Comparison of ENCODE assay signal across 7 cellular contexts in the genomic region with DNA sequence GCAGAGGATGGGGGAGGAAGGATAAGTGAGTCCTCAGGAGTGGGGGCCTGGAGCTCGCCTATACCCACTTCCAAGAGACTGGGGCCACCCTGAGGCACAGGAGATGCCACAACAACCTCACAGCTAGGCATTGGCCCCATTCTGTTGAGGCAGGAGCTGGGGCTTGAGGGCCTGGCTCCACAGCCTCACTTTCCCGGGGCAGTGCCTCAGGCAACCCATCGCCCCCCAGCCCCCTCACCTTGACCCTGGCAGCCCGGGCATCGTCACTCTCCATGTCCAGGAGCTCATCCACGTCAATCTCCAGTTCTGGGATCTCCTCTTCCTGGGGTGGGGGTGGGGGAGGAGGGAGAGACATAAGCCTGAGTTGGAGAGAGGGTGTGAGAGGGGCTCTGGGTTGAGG. TPM values are rescaled to one million over a fixed set of nuclear protein-coding genes. Genes with fewer than 3 reads are reported as not detected.
DNase-seq lines count a peak whose midpoint lies in the region; ATAC-seq and TF ChIP-seq lines count a peak whose summit lies in the region.

No MANE protein-coding gene starts in this region.

- no peak for DNase-seq in HFFc6
- DNase-seq in activated CD8-positive, alpha-beta T cell treated with anti-CD3 and anti-CD28 coated beads, Interleukin-2, amount 10 ng/mL, durations not matched to agents 7 days and 5 days, result no peak
- DNase-seq in stimulated activated naive B cell treated with anti-CD40 and anti-IgM and Interleukin-4, amounts not matched to agents 10 μg/mL and 1 μg/mL and 100 μg/mL, for 72 hours, result no peak
- DNase-seq in ecto neural progenitor cell (ENCODE audit: low spot score), result no peak
- no peak for DNase-seq in SW480 (ENCODE audit: low spot score)

- TF ChIP-seq CTCF in HFFc6 (IDR thresholded peaks at IDR 0.05), result no peak

- peak overlapping the region; percentile 47 for H3K9ac ChIP-seq in iPS-15b (ENCODE audit: low read depth, low read length)

- H3K4me3 Mint-ChIP-seq in HFFc6, result peak overlapping the region; percentile 95
- peak overlapping the region; percentile 88 for H3K4me3 Mint-ChIP-seq in activated CD8-positive, alpha-beta T cell treated with anti-CD3 and anti-CD28 coated beads, Interleukin-2, amount 10 ng/mL, durations not matched to agents 7 days and 5 days
- H3K4me3 Mint-ChIP-seq in stimulated activated naive B cell treated with anti-CD40 and anti-IgM and Interleukin-4, amounts not matched to agents 10 μg/mL and 1 μg/mL and 100 μg/mL, for 72 hours, result peak overlapping the region; percentile 94 to 95

- H3K4me1 Mint-ChIP-seq in HFFc6 (ENCODE audit: low read depth), result peaks cover 36% of the 10 kb centered on the region
- H3K4me1 Mint-ChIP-seq in activated CD8-positive, alpha-beta T cell treated with anti-CD3 and anti-CD28 coated beads, Interleukin-2, amount 10 ng/mL, durations not matched to agents 7 days and 5 days (ENCODE audit: low read depth), result peaks cover 46% of the 10 kb centered on the region
- peaks cover 22 to 66% of the 10 kb centered on the region in 2 donors for H3K4me1 Mint-ChIP-seq in stimulated activated naive B cell treated with anti-CD40 and anti-IgM and Interleukin-4, amounts not matched to agents 10 μg/mL and 1 μg/mL and 100 μg/mL, for 72 hours

- CTCF ChIA-PET in activated CD8-positive, alpha-beta T cell treated with anti-CD3 and anti-CD28 coated beads, Interleukin-2, amount 10 ng/mL, durations not matched to agents 7 days and 5 days (lab: Charles Lee), result interaction anchor here (1.0 to 6.8 kb wide), 10 partner anchors 9 to 111 kb away, joined by 3 to 57 read pairs (median 4); a partner anchor contains a TSS

- POLR2A ChIA-PET in activated CD8-positive, alpha-beta T cell treated with anti-CD3 and anti-CD28 coated beads, Interleukin-2, amount 10 ng/mL, durations not matched to agents 7 days and 5 days (lab: Charles Lee), result interaction anchor here (0.6 to 6.3 kb wide), 13 partner anchors 14 to 1634 kb away, joined by 3 to 58 read pairs (median 5); a partner anchor contains a TSS

- H3K27me3 ChIP-seq in iPS-15b (ENCODE audit: control insufficient read depth, insufficient read depth, low read length), result no peaks in the 10 kb centered on the region

- peak overlapping the region; percentile 95 for H3K27ac Mint-ChIP-seq in HFFc6
- H3K27ac Mint-ChIP-seq in activated CD8-positive, alpha-beta T cell treated with anti-CD3 and anti-CD28 coated beads, Interleukin-2, amount 10 ng/mL, durations not matched to agents 7 days and 5 days, result peak overlapping the region; percentile 85
- peak overlapping the region; percentile 96 for H3K27ac Mint-ChIP-seq in stimulated activated naive B cell treated with anti-CD40 and anti-IgM and Interleukin-4, amounts not matched to agents 10 μg/mL and 1 μg/mL and 100 μg/mL, for 72 hours

- no peaks in the 10 kb centered on the region for H3K9me3 ChIP-seq in iPS-15b (ENCODE audit: control insufficient read depth, insufficient read depth, low read length)

- ATAC-seq in activated CD8-positive, alpha-beta T cell treated with anti-CD3 and anti-CD28 coated beads, Interleukin-2, amount 10 ng/mL, durations not matched to agents 7 days and 5 days, result no peak
- no peak for ATAC-seq in stimulated activated naive B cell treated with anti-CD40 and anti-IgM and Interleukin-4, amounts not matched to agents 10 μg/mL and 1 μg/mL and 100 μg/mL, for 72 hours (replicated peaks)
- ATAC-seq in GM21723 (IDR thresholded peaks at IDR 0.05; ENCODE audit: unreplicated experiment), result no peak

- H3K9me3 Mint-ChIP-seq in HFFc6, result no peaks in the 10 kb centered on the region
- H3K9me3 Mint-ChIP-seq in activated CD8-positive, alpha-beta T cell treated with anti-CD3 and anti-CD28 coated beads, Interleukin-2, amount 10 ng/mL, durations not matched to agents 7 days and 5 days (ENCODE audit: insufficient read depth), result no peaks in the 10 kb centered on the region
- H3K9me3 Mint-ChIP-seq in stimulated activated naive B cell treated with anti-CD40 and anti-IgM and Interleukin-4, amounts not matched to agents 10 μg/mL and 1 μg/mL and 100 μg/mL, for 72 hours, result no peaks in the 10 kb centered on the region

- peaks cover 24% of the 10 kb centered on the region for H3K4me1 ChIP-seq in iPS-15b (ENCODE audit: control insufficient read depth, insufficient read depth, low read length)

- peaks cover 16% of the 10 kb centered on the region for H3K36me3 ChIP-seq in iPS-15b (ENCODE audit: control insufficient read depth, insufficient read depth, low read length)

- peaks cover 16% of the 10 kb centered on the region for H3K36me3 Mint-ChIP-seq in HFFc6 (ENCODE audit: low read depth)
- H3K36me3 Mint-ChIP-seq in activated CD8-positive, alpha-beta T cell treated with anti-CD3 and anti-CD28 coated beads, Interleukin-2, amount 10 ng/mL, durations not matched to agents 7 days and 5 days (ENCODE audit: low read depth), result peaks cover 25% of the 10 kb centered on the region
- peaks cover 17 to 31% of the 10 kb centered on the region in 2 donors for H3K36me3 Mint-ChIP-seq in stimulated activated naive B cell treated with anti-CD40 and anti-IgM and Interleukin-4, amounts not matched to agents 10 μg/mL and 1 μg/mL and 100 μg/mL, for 72 hours

- H3K27me3 Mint-ChIP-seq in HFFc6 (ENCODE audit: insufficient read depth), result peaks cover 4% of the 10 kb centered on the region
- no peaks in the 10 kb centered on the region for H3K27me3 Mint-ChIP-seq in activated CD8-positive, alpha-beta T cell treated with anti-CD3 and anti-CD28 coated beads, Interleukin-2, amount 10 ng/mL, durations not matched to agents 7 days and 5 days (ENCODE audit: low read depth)
- H3K27me3 Mint-ChIP-seq in stimulated activated naive B cell treated with anti-CD40 and anti-IgM and Interleukin-4, amounts not matched to agents 10 μg/mL and 1 μg/mL and 100 μg/mL, for 72 hours, result no peaks in the 10 kb centered on the region

- peak overlapping the region; percentile 85 for H3K4me3 ChIP-seq in iPS-15b (ENCODE audit: low read depth, low read length)

RNA-seq across cellular contexts. Expression of a gene that starts 1.8 kb away (rescaled TPM):
- 100 to 1,000 TPM; 386 to 478 (median 429) TPM for total RNA-seq in HFFc6 (2021; fragmentation: NEBNext Ultra II Directional; extraction: Animal tissue kit (Norgen Biotek cat#: 25700))
- total RNA-seq in activated CD8-positive, alpha-beta T cell treated with anti-CD3 and anti-CD28 coated beads, Interleukin-2, amount 10 ng/mL, durations not matched to agents 7 days and 5 days, result 100 to 1,000 TPM; 178 to 197 TPM

RNA-seq across cellular contexts. Expression of a gene that starts 4.1 kb away (rescaled TPM):
- total RNA-seq in HFFc6 (2021; fragmentation: NEBNext Ultra II Directional; extraction: Animal tissue kit (Norgen Biotek cat#: 25700)), result 10 to 100 TPM; 54.1 to 95.6 (median 73.1) TPM
- 10 to 100 TPM; 26.9 to 33.0 TPM for total RNA-seq in activated CD8-positive, alpha-beta T cell treated with anti-CD3 and anti-CD28 coated beads, Interleukin-2, amount 10 ng/mL, durations not matched to agents 7 days and 5 days

RNA-seq across cellular contexts. Expression of a gene that starts 6.4 kb away (rescaled TPM):
- 10 to 100 TPM; 48.1 to 58.0 (median 51.8) TPM for total RNA-seq in HFFc6 (2021; fragmentation: NEBNext Ultra II Directional; extraction: Animal tissue kit (Norgen Biotek cat#: 25700))
- total RNA-seq in activated CD8-positive, alpha-beta T cell treated with anti-CD3 and anti-CD28 coated beads, Interleukin-2, amount 10 ng/mL, durations not matched to agents 7 days and 5 days, result 10 to 100 TPM; 19.7 TPM

RNA-seq across cellular contexts. Expression of a gene that starts 10.6 kb away (rescaled TPM):
- total RNA-seq in HFFc6 (2021; fragmentation: NEBNext Ultra II Directional; extraction: Animal tissue kit (Norgen Biotek cat#: 25700)), result 10 to 100 TPM; 65.1 to 80.6 (median 71.2) TPM
- total RNA-seq in activated CD8-positive, alpha-beta T cell treated with anti-CD3 and anti-CD28 coated beads, Interleukin-2, amount 10 ng/mL, durations not matched to agents 7 days and 5 days, result 10 to 100 TPM; 81.5 to 87.8 TPM

RNA-seq across cellular contexts. Expression of a gene that starts 14.6 kb away (rescaled TPM):
- 10 to 100 TPM; 21.7 to 29.5 (median 23.2) TPM for total RNA-seq in HFFc6 (2021; fragmentation: NEBNext Ultra II Directional; extraction: Animal tissue kit (Norgen Biotek cat#: 25700))
- total RNA-seq in activated CD8-positive, alpha-beta T cell treated with anti-CD3 and anti-CD28 coated beads, Interleukin-2, amount 10 ng/mL, durations not matched to agents 7 days and 5 days, result 10 to 100 TPM; 38.0 to 41.3 TPM
